ENCODE assay signal across 8 cellular contexts in the genomic region with DNA sequence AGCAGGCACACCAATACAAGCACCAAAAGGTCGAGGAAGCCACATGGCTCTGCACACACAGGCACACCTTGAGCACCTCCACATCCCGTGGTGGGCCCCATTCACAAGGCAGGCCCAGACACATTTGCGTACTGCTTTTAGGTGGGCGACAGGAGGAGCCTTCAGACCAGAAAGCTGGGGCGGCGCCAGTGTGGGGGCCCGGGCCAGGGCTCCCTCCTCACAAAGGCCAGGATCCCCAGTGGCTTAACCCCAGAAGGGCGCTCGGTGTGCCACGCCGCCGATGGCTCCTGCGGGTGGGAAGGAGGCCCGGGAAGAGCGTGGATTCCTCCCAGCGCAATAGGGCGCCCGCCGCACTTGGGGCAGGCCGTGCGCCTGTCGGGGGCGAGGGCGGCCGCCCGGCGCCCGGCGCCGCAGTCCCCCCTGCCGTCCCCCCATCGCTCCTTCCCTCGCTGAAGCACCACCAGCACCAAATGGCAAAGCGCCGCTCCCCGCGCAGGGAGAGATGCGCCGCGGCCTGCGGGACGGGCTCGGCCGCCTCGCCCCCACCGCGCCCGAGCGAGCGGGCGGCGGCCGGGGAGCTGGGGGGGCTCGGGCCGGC. TPM values are rescaled to one million over a fixed set of nuclear protein-coding genes. Genes with fewer than 3 reads are reported as not detected.
A peak's percentile ranks its signal among the peaks of the same experiment; 100 is the strongest.
DNase-seq lines count a peak whose midpoint lies in the region; ATAC-seq, FAIRE-seq and TF ChIP-seq lines count a peak whose summit lies in the region.

No MANE protein-coding gene starts in this region.

- H3K4me3 Mint-ChIP-seq in activated T-cell treated with anti-CD3 and anti-CD28 coated beads, Interleukin-2, amount 50 U/mL, for 4 hours, result peak overlapping the region; percentile 46
- H3K4me3 Mint-ChIP-seq in osteocyte (ENCODE audit: unreplicated experiment), result peak overlapping the region; percentile 82

- POLR2A ChIA-PET in AG04449 (lab: Yijun Ruan, JAX), result interaction anchor here (0.6 to 2.6 kb wide), 5 partner anchors 9 to 53 kb away, joined by 4 to 9 read pairs (median 6); a partner anchor contains a TSS

- no peaks in the 10 kb centered on the region for H3K9me3 Mint-ChIP-seq in activated T-cell treated with anti-CD3 and anti-CD28 coated beads, Interleukin-2, amount 50 U/mL, for 4 hours
- no peaks in the 10 kb centered on the region for H3K9me3 Mint-ChIP-seq in osteocyte (ENCODE audit: unreplicated experiment)

- peak overlapping the region; percentile 69 for H3K4me3 ChIP-seq in AG04449 (ENCODE audit: low read depth, low read length)

- CTCF ChIA-PET in AG04449 (lab: Yijun Ruan, JAX), result interaction anchor here (0.9 to 2.8 kb wide), 11 partner anchors 8 to 142 kb away, joined by 3 to 26 read pairs (median 3); no protein-coding TSS in a partner anchor

- no peak for FAIRE-seq in HTR-8/SVneo (lab: Jason Lieb, UNC)

- no peak for TF ChIP-seq CTCF in AG04449 (IDR thresholded peaks at IDR 0.05; ENCODE audit: insufficient read depth, low read length, missing control alignments)
- TF ChIP-seq CTCF in osteocyte (IDR thresholded peaks at IDR 0.05), result no peak

- H3K27me3 Mint-ChIP-seq in activated T-cell treated with anti-CD3 and anti-CD28 coated beads, Interleukin-2, amount 50 U/mL, for 4 hours (ENCODE audit: low read depth), result peaks cover 59% of the 10 kb centered on the region
- no peaks in the 10 kb centered on the region for H3K27me3 Mint-ChIP-seq in osteocyte (ENCODE audit: unreplicated experiment)

- peak; percentile 31 to 39 for ATAC-seq in activated T-cell treated with anti-CD3 and anti-CD28 coated beads, Interleukin-2, amount 50 U/mL, for 4 hours
- ATAC-seq in GM18519 (IDR thresholded peaks at IDR 0.05; ENCODE audit: low FRiP score, unreplicated experiment), result no peak
- no peak for ATAC-seq in GM21619 (IDR thresholded peaks at IDR 0.05; ENCODE audit: unreplicated experiment)
- ATAC-seq in HG03457 (IDR thresholded peaks at IDR 0.05; ENCODE audit: unreplicated experiment), result no peak

- H3K27ac Mint-ChIP-seq in osteocyte (ENCODE audit: unreplicated experiment), result peak overlapping the region; percentile 100

- H3K36me3 Mint-ChIP-seq in activated T-cell treated with anti-CD3 and anti-CD28 coated beads, Interleukin-2, amount 50 U/mL, for 4 hours (ENCODE audit: insufficient read depth), result no peaks in the 10 kb centered on the region
- H3K36me3 Mint-ChIP-seq in osteocyte (ENCODE audit: unreplicated experiment), result peaks cover 4% of the 10 kb centered on the region

- DNase-seq in AG04449 (ENCODE audit: low read depth, low spot score) (no peak), HTR-8/SVneo (ENCODE audit: insufficient read length, low spot score) (peak; percentile 64), glomerular visceral epithelial cell (ENCODE audit: extremely low spot score) (peak; percentile 56), osteocyte (ENCODE audit: extremely low spot score, unreplicated experiment) (no peak)
- DNase-seq in activated T-cell treated with anti-CD3 and anti-CD28 coated beads, Interleukin-2, amount 50 U/mL, for 4 hours, result no peak

- peaks cover 20% of the 10 kb centered on the region for H3K4me1 Mint-ChIP-seq in activated T-cell treated with anti-CD3 and anti-CD28 coated beads, Interleukin-2, amount 50 U/mL, for 4 hours (ENCODE audit: low read depth)
- H3K4me1 Mint-ChIP-seq in osteocyte (ENCODE audit: unreplicated experiment), result peaks cover 57% of the 10 kb centered on the region

RNA-seq across cellular contexts. Expression of a gene that starts 2.9 kb away (rescaled TPM):
- 1 to 10 TPM; 1.7 to 2.5 (median 2.0) TPM for total RNA-seq in activated T-cell treated with anti-CD3 and anti-CD28 coated beads, Interleukin-2, amount 50 U/mL, for 4 hours
- total RNA-seq in osteocyte, result 88.7 and 96.9 TPM in 2 replicates

RNA-seq across cellular contexts. Expression of a gene that starts 19.1 kb away (rescaled TPM):
- 10 to 100 TPM; 51.6 to 66.3 (median 51.8) TPM for total RNA-seq in activated T-cell treated with anti-CD3 and anti-CD28 coated beads, Interleukin-2, amount 50 U/mL, for 4 hours
- total RNA-seq in osteocyte, result 89.5 and 93.2 TPM in 2 replicates

RNA-seq across cellular contexts. Expression of a gene that starts 24.4 kb away (rescaled TPM):
- 100 to 1,000 TPM; 144 to 151 (median 146) TPM for total RNA-seq in activated T-cell treated with anti-CD3 and anti-CD28 coated beads, Interleukin-2, amount 50 U/mL, for 4 hours
- 43.9 and 47.5 TPM in 2 replicates for total RNA-seq in osteocyte

RNA-seq across cellular contexts. Expression of a gene that starts 41.1 kb away (rescaled TPM):
- total RNA-seq in activated T-cell treated with anti-CD3 and anti-CD28 coated beads, Interleukin-2, amount 50 U/mL, for 4 hours, result not detected
- total RNA-seq in osteocyte, result 1.1 TPM in 1 of 2 replicates, not detected in the other

Comparison
In these comparisons a context has a peak if more than half of its experiments do, and no peak if none do; other contexts are left out.
1. DNase-seq: peak in HTR-8/SVneo (single experiment) and glomerular visceral epithelial cell (single experiment); none in AG04449 (single experiment), activated T-cell treated with anti-CD3 and anti-CD28 coated beads, Interleukin-2, amount 50 U/mL, for 4 hours (single experiment) and osteocyte (single experiment).
2. ATAC-seq: peak in activated T-cell treated with anti-CD3 and anti-CD28 coated beads, Interleukin-2, amount 50 U/mL, for 4 hours (2 of 2); none in GM18519 (single experiment), GM21619 (single experiment) and HG03457 (single experiment).
3. RNA of a gene that starts 2.9 kb away (total RNA-seq): 88.7 to 96.9 TPM in osteocyte; 1.7 to 2.5 TPM in activated T-cell treated with anti-CD3 and anti-CD28 coated beads, Interleukin-2, amount 50 U/mL, for 4 hours; every median in the first group is over 10 times any median in the second.